14 cellular contexts compared by ENCODE assay signal in genomic region chr15:32979710-32980109, GRCh38.
DNase-seq lines count a peak whose midpoint lies in the region; ATAC-seq and TF ChIP-seq lines count a peak whose summit lies in the region.
"Had no signal": no experiment of that assay in that cellular context is flagged by ENCODE, and none has a peak within 500 bp of the region (broad histone marks: within the 10 kb centered on the region; RNA-seq: fewer than 3 reads in every experiment).

No MANE protein-coding gene starts in this region.

- peak; percentile 93 for ATAC-seq in PC-3
- ATAC-seq in HG02642 (IDR thresholded peaks at IDR 0.05; ENCODE audit: poor library complexity, unreplicated experiment): no peak
- no peak for ATAC-seq in activated T-cell treated with anti-CD3 and anti-CD28 coated beads, Interleukin-2, amount 50 U/mL, for 4 hours
- ATAC-seq: activated CD8-positive, alpha-beta T cell treated with anti-CD3 and anti-CD28 coated beads, Interleukin-2, amount 10 ng/mL, durations not matched to agents 7 days and 5 days; left lung had no signal

- H3F3A ChIP-seq in PC-3 (ENCODE audit: low read length, unreplicated experiment): peaks cover 3% of the 10 kb centered on the region

- H3K4me3 ChIP-seq in PC-3 (ENCODE audit: low read length) (no peak overlapping the region), A673 (ENCODE audit: low read depth, low read length, poor library complexity, severe bottlenecking) (no peak overlapping the region)
- H3K4me3 ChIP-seq: left lung had no signal

- H3K79me2 ChIP-seq in PC-3 (ENCODE audit: low read length): no peaks in the 10 kb centered on the region

- H3K36me3 ChIP-seq in PC-3 (ENCODE audit: low read depth, low read length) (no peaks in the 10 kb centered on the region), A673 (ENCODE audit: insufficient read depth, low read length, poor library complexity, severe bottlenecking) (no peaks in the 10 kb centered on the region)
- H3K36me3 ChIP-seq: left lung had no signal

- H3K9me3 Mint-ChIP-seq in activated T-cell treated with anti-CD3 and anti-CD28 coated beads, Interleukin-2, amount 50 U/mL, for 4 hours: no peaks in the 10 kb centered on the region
- H3K9me3 Mint-ChIP-seq: activated naive CD4-positive, alpha-beta T cell treated with anti-CD3 and anti-CD28 coated beads, Interleukin-2, amount 10 ng/mL, durations not matched to agents 7 days and 5 days had no signal

- H2AFZ ChIP-seq in PC-3 (ENCODE audit: low read length): no peak overlapping the region

- H3K4me2 ChIP-seq in PC-3 (ENCODE audit: low read length): peak overlapping the region; percentile 47

- H3K4me1 Mint-ChIP-seq in activated T-cell treated with anti-CD3 and anti-CD28 coated beads, Interleukin-2, amount 50 U/mL, for 4 hours (ENCODE audit: low read depth): no peaks in the 10 kb centered on the region
- H3K4me1 Mint-ChIP-seq: activated naive CD4-positive, alpha-beta T cell treated with anti-CD3 and anti-CD28 coated beads, Interleukin-2, amount 10 ng/mL, durations not matched to agents 7 days and 5 days had no signal

- CTCF ChIA-PET in PC-3 (lab: Charles Lee): interaction anchor here (0.6 to 1.1 kb wide), 6 partner anchors 12 to 140 kb away, joined by 3 to 6 read pairs (median 4); no protein-coding TSS in a partner anchor
- CTCF ChIA-PET in A673 (lab: Charles Lee): no interaction called here

- BruUV-seq in PC-3 (replicated peaks; lab: Mats Ljungman, UMichigan): no TSS peak
- no TSS peak for BruUV-seq in A673 (replicated peaks; lab: Mats Ljungman, UMichigan)

- no peaks in the 10 kb centered on the region for H4K20me1 ChIP-seq in PC-3 (ENCODE audit: low read length)

- no peak for TF ChIP-seq CTCF in PC-3 (conservative IDR thresholded peaks at IDR 0.05; ENCODE audit: low read depth, low read length)
- TF ChIP-seq CTCF in A673 (conservative IDR thresholded peaks at IDR 0.05; ENCODE audit: low read depth, low read length): no peak

- H3K4me1 ChIP-seq in PC-3 (ENCODE audit: insufficient read depth, low read length) (peaks cover 26% of the 10 kb centered on the region), A673 (ENCODE audit: insufficient read depth, low read length, poor library complexity, severe bottlenecking) (peaks cover 2% of the 10 kb centered on the region)
- H3K4me1 ChIP-seq: left lung had no signal

- peaks cover 17% of the 10 kb centered on the region for H3K27me3 Mint-ChIP-seq in activated T-cell treated with anti-CD3 and anti-CD28 coated beads, Interleukin-2, amount 50 U/mL, for 4 hours (ENCODE audit: low read depth)
- H3K27me3 Mint-ChIP-seq: activated naive CD4-positive, alpha-beta T cell treated with anti-CD3 and anti-CD28 coated beads, Interleukin-2, amount 10 ng/mL, durations not matched to agents 7 days and 5 days had no signal

- H3K9ac ChIP-seq in PC-3 (ENCODE audit: low read length): peak overlapping the region; percentile 58

- peak overlapping the region; percentile 92 for H3K27ac ChIP-seq in PC-3 (ENCODE audit: low read length)
- no peak overlapping the region for H3K27ac ChIP-seq in epithelial cell of prostate
- no peak overlapping the region for H3K27ac ChIP-seq in A673 (ENCODE audit: low read depth, low read length, poor library complexity, severe bottlenecking)
- H3K27ac ChIP-seq: left lung had no signal

- H3K27me3 ChIP-seq in PC-3 (ENCODE audit: low read length) (no peaks in the 10 kb centered on the region), A673 (replicated peaks; ENCODE audit: insufficient read depth, low read depth, low read length, poor library complexity) (peaks cover 8% of the 10 kb centered on the region)
- H3K27me3 ChIP-seq: left lung had no signal

- intact Hi-C loops in PC-3 (cut with micrococcal nuclease) (loop anchor here (5.0 kb wide), 1 partner anchor 152 kb away; no protein-coding TSS in a partner anchor), A673 (cut with micrococcal nuclease; ENCODE audit: unreplicated experiment) (no loop called here)

- DNase-seq in EL (peak; percentile 91), PC-3 (peak; percentile 92), epithelial cell of prostate (ENCODE audit: low read depth, low spot score) (peak; percentile 60), non-pigmented ciliary epithelial cell (ENCODE audit: low read depth) (peak; percentile 72), A673 (ENCODE audit: low spot score) (no peak), NCI-H774 (lab: John Stamatoyannopoulos, UW) (no peak)
- DNase-seq in activated T-cell treated with anti-CD3 and anti-CD28 coated beads, Interleukin-2, amount 50 U/mL, for 4 hours: no peak
- DNase-seq: activated CD8-positive, alpha-beta T cell treated with anti-CD3 and anti-CD28 coated beads, Interleukin-2, amount 10 ng/mL, durations not matched to agents 7 days and 5 days; activated naive CD4-positive, alpha-beta T cell treated with anti-CD3 and anti-CD28 coated beads, Interleukin-2, amount 10 ng/mL, durations not matched to agents 7 days and 5 days; GOT3; left lung; NCI-H1092; NCI-H345 had no signal

- no peaks in the 10 kb centered on the region for H3K36me3 Mint-ChIP-seq in activated T-cell treated with anti-CD3 and anti-CD28 coated beads, Interleukin-2, amount 50 U/mL, for 4 hours (ENCODE audit: insufficient read depth)
- H3K36me3 Mint-ChIP-seq: activated naive CD4-positive, alpha-beta T cell treated with anti-CD3 and anti-CD28 coated beads, Interleukin-2, amount 10 ng/mL, durations not matched to agents 7 days and 5 days had no signal

- no peak overlapping the region for H3K4me3 Mint-ChIP-seq in activated T-cell treated with anti-CD3 and anti-CD28 coated beads, Interleukin-2, amount 50 U/mL, for 4 hours
- H3K4me3 Mint-ChIP-seq: activated CD8-positive, alpha-beta T cell treated with anti-CD3 and anti-CD28 coated beads, Interleukin-2, amount 10 ng/mL, durations not matched to agents 7 days and 5 days; activated naive CD4-positive, alpha-beta T cell treated with anti-CD3 and anti-CD28 coated beads, Interleukin-2, amount 10 ng/mL, durations not matched to agents 7 days and 5 days had no signal

- H3K9me3 ChIP-seq in PC-3 (ENCODE audit: low read length) (no peaks in the 10 kb centered on the region), A673 (ENCODE audit: low read depth, low read length, poor library complexity, severe bottlenecking) (no peaks in the 10 kb centered on the region)
- H3K9me3 ChIP-seq: left lung had no signal

- POLR2A ChIA-PET in PC-3 (lab: Charles Lee; ENCODE audit: unreplicated experiment): no interaction called here
- POLR2A ChIA-PET in A673 (lab: Charles Lee; ENCODE audit: low non-redundant PET): no interaction called here

- no peaks in the 10 kb centered on the region for H3K9me2 ChIP-seq in PC-3 (replicated peaks; ENCODE audit: low read length)

Comparison
In these comparisons a context has a peak if more than half of its experiments do, and no peak if none do; other contexts are left out.
1. DNase-seq: peak in EL (single experiment), PC-3 (single experiment), epithelial cell of prostate (single experiment) and non-pigmented ciliary epithelial cell (single experiment); none in A673 (single experiment), NCI-H774 (single experiment) and activated T-cell treated with anti-CD3 and anti-CD28 coated beads, Interleukin-2, amount 50 U/mL, for 4 hours (single experiment).